In genomic region chr19:11535792-11536595, GRCh38 we compare ENCODE assay signal across 8 cellular contexts. TPM values are rescaled to one million over a fixed set of nuclear protein-coding genes. Genes with fewer than 3 reads are reported as not detected.
DNase-seq lines count a peak whose midpoint lies in the region; TF ChIP-seq lines count a peak whose summit lies in the region.

No MANE protein-coding gene starts in this region.

- H3K9me3 ChIP-seq in OCI-LY1 (ENCODE audit: low read length) (no peaks in the 10 kb centered on the region), mononuclear cell (ENCODE audit: low read depth, low read length) (no peaks in the 10 kb centered on the region)

- H3K9ac ChIP-seq in OCI-LY1 (ENCODE audit: low read length): peak overlapping the region; percentile 29; the same call in 1 of the 2 replicates

- no peaks in the 10 kb centered on the region for H4K20me1 ChIP-seq in OCI-LY1 (ENCODE audit: insufficient read depth, low read length)

- TF ChIP-seq CTCF in OCI-LY1 (IDR thresholded peaks at IDR 0.05; ENCODE audit: low read length): peak; percentile 83

- H3K4me2 ChIP-seq in OCI-LY1 (ENCODE audit: low read length): peak overlapping the region; percentile 56

- peak overlapping the region; percentile 43 for H3K4me3 ChIP-seq in OCI-LY1 (ENCODE audit: low read depth, low read length, poor library complexity, severe bottlenecking)
- H3K4me3 ChIP-seq in mononuclear cell (ENCODE audit: low read length): peak overlapping the region; percentile 12

- no peak overlapping the region for H3K27ac ChIP-seq in OCI-LY1 (ENCODE audit: low read depth, low read length, poor library complexity, severe bottlenecking)

- H3K4me1 ChIP-seq in OCI-LY1 (ENCODE audit: insufficient read depth, low read length, severe bottlenecking): peaks cover 7% of the 10 kb centered on the region
- peaks cover 19% of the 10 kb centered on the region for H3K4me1 ChIP-seq in mononuclear cell (ENCODE audit: insufficient read depth, low read length)

- no peaks in the 10 kb centered on the region for H3K36me3 ChIP-seq in OCI-LY1 (ENCODE audit: insufficient read depth, low read length)

- H3F3A ChIP-seq in OCI-LY1 (ENCODE audit: insufficient read depth, low read length): no peaks in the 10 kb centered on the region

- DNase-seq in NCI-H1436 (lab: John Stamatoyannopoulos, UW) (peak; percentile 81), NCI-H1436 treated with DMSO at 0.1 percent for 48 hours (lab: John Stamatoyannopoulos, UW) (no peak), HK-2 (ENCODE audit: unreplicated experiment) (peak; percentile 92), activated T-cell treated with anti-CD3 and anti-CD28 coated beads for 1 hour (ENCODE audit: low read depth) (peak; percentile 76), epidermal melanocyte (ENCODE audit: insufficient read length, low spot score) (peak; percentile 92)
- DNase-seq in stimulated activated CD8-positive, alpha-beta memory T cell treated with anti-CD3 and anti-CD28 coated beads, Interleukin-15, amount 100 ng/mL, for 48 hours (ENCODE audit: low read depth in 2 of 2): peak; percentile 82 to 83

- no peaks in the 10 kb centered on the region for H3K79me2 ChIP-seq in OCI-LY1 (ENCODE audit: insufficient read depth, low read length)

- peaks cover 4% of the 10 kb centered on the region; the same call in 1 of the 2 replicates for H3K27me3 ChIP-seq in OCI-LY1 (ENCODE audit: insufficient read depth, low read length)
- H3K27me3 ChIP-seq in mononuclear cell (ENCODE audit: insufficient read depth, low read length): peaks cover 6% of the 10 kb centered on the region

- no peak overlapping the region for H2AFZ ChIP-seq in OCI-LY1 (ENCODE audit: low read length)

- no peaks in the 10 kb centered on the region for H3K9me2 ChIP-seq in OCI-LY1 (ENCODE audit: low read depth, low read length)

RNA-seq across cellular contexts. Expression of gene CNN1, which starts 2.7 kb away (rescaled TPM):
- total RNA-seq in mononuclear cell: 0.52 TPM

RNA-seq across cellular contexts. Expression of gene ECSIT, which starts 7.1 kb away (rescaled TPM):
- 23.4 TPM for total RNA-seq in mononuclear cell

RNA-seq across cellular contexts. Expression of gene ELOF1, which starts 23.0 kb away (rescaled TPM):
- total RNA-seq in mononuclear cell: 29.3 TPM

RNA-seq across cellular contexts. Expression of gene ZNF653, which starts 30.4 kb away (rescaled TPM):
- total RNA-seq in mononuclear cell: 3.5 TPM

RNA-seq across cellular contexts. Expression of gene ACP5, which starts 41.5 kb away (rescaled TPM):
- 17.5 TPM for total RNA-seq in mononuclear cell
